ENCODE assay signal across 8 cellular contexts in genomic region chr12:50825372-50825838, GRCh38. TPM values are rescaled to one million over a fixed set of nuclear protein-coding genes. Genes with fewer than 3 reads are reported as not detected.
A peak's percentile ranks its signal among the peaks of the same experiment; 100 is the strongest.
DNase-seq lines count a peak whose midpoint lies in the region; ATAC-seq and TF ChIP-seq lines count a peak whose summit lies in the region.

No MANE protein-coding gene starts in this region.

- DNase-seq in activated CD4-positive, CD25-positive, alpha-beta regulatory T cell (lab: John Stamatoyannopoulos, UW) = no peak
- peak; percentile 52 for DNase-seq in NCI-H2029 (lab: John Stamatoyannopoulos, UW)
- no peak for DNase-seq in activated B cell treated with CpG ODN at 0.5 μM for 24 hours
- DNase-seq in psoas muscle = no peak
- no peak for DNase-seq in activated gamma-delta T cell (lab: John Stamatoyannopoulos, UW)

- peak; percentile 55 to 69 for ATAC-seq in activated CD4-positive, CD25-positive, alpha-beta regulatory T cell treated with anti-CD3 and anti-CD28 coated beads, Interleukin-2, amount 50 U/mL, for 24 hours
- peak; percentile 80 for ATAC-seq in activated B cell treated with CpG ODN at 0.5 μM for 24 hours (ENCODE audit: low read depth)
- peak; percentile 75 for ATAC-seq in gastroesophageal sphincter
- ATAC-seq in psoas muscle = peak; percentile 72 to 82 (median 78)
- ATAC-seq in HG02798 (IDR thresholded peaks at IDR 0.05; ENCODE audit: poor library complexity, unreplicated experiment) = no peak

- H3K4me1 Mint-ChIP-seq in activated B cell treated with CpG ODN at 0.5 μM for 24 hours = peaks cover 6% of the 10 kb centered on the region

- WGBS in gastroesophageal sphincter (ENCODE audit: low coverage in 1 of 2), 2 donors = 0% methylated on average over 2 of the region's 2 CpGs
- WGBS in psoas muscle, 3 donors = 0 to 2% (median 1%) methylated on average over 2 of the region's 2 CpGs

- TF ChIP-seq CTCF in activated B cell treated with CpG ODN at 0.5 μM for 24 hours (IDR thresholded peaks at IDR 0.05) = no peak
- TF ChIP-seq CTCF in gastroesophageal sphincter (IDR thresholded peaks at IDR 0.05) = peak; percentile 32 to 82 (median 68)
- peak; percentile 60 for TF ChIP-seq CTCF in psoas muscle (IDR thresholded peaks at IDR 0.05)

- intact Hi-C loops in activated B cell treated with CpG ODN at 0.5 μM for 24 hours (cut with micrococcal nuclease) = loop anchor here (1.0 to 10.0 kb wide), 8 partner anchors 61 to 709 kb away; partner anchors contain the start of genes ATF1, CSRNP2 and SLC11A2
- intact Hi-C loops in psoas muscle (cut with DNase I) = loop anchor here (5.0 kb wide), 4 partner anchors 97 to 517 kb away; a partner anchor contains a TSS

- peaks cover 0 to 6% of the 10 kb centered on the region in 2 donors for H3K36me3 ChIP-seq in gastroesophageal sphincter
- H3K36me3 ChIP-seq in psoas muscle (ENCODE audit: insufficient read depth in 1 of 2, low read depth in 1 of 2) = peaks cover 0 to 2% of the 10 kb centered on the region in 2 donors

- CTCF ChIA-PET in activated B cell treated with CpG ODN at 0.5 μM for 24 hours (lab: Charles Lee) = interaction anchor here (0.6 to 6.9 kb wide), 15 partner anchors 10 to 827 kb away, joined by 3 to 205 read pairs (median 4); partner anchors contain the start of genes ATF1 and SLC11A2

- no peaks in the 10 kb centered on the region for H3K9me3 ChIP-seq in gastroesophageal sphincter
- no peaks in the 10 kb centered on the region for H3K9me3 ChIP-seq in psoas muscle

- H3K27ac ChIP-seq in gastroesophageal sphincter (peak overlapping the region; percentile 43 to 63 (median 61)), psoas muscle (peak overlapping the region; percentile 75)

- H3K27me3 Mint-ChIP-seq in activated B cell treated with CpG ODN at 0.5 μM for 24 hours = no peaks in the 10 kb centered on the region

- no peaks in the 10 kb centered on the region for H3K36me3 Mint-ChIP-seq in activated B cell treated with CpG ODN at 0.5 μM for 24 hours (ENCODE audit: low read depth)

- no peaks in the 10 kb centered on the region for H3K9me3 Mint-ChIP-seq in activated B cell treated with CpG ODN at 0.5 μM for 24 hours

- H3K4me3 Mint-ChIP-seq in activated B cell treated with CpG ODN at 0.5 μM for 24 hours = no peak overlapping the region

- POLR2A ChIA-PET in activated B cell treated with CpG ODN at 0.5 μM for 24 hours (lab: Charles Lee) = interaction anchor here (0.6 to 1.8 kb wide), 9 partner anchors 61 to 857 kb away, joined by 3 to 16 read pairs (median 5); partner anchors contain the start of gene SLC11A2

- no peak overlapping the region for H3K27ac Mint-ChIP-seq in activated B cell treated with CpG ODN at 0.5 μM for 24 hours

- no peaks in the 10 kb centered on the region for H3K27me3 ChIP-seq in gastroesophageal sphincter
- H3K27me3 ChIP-seq in psoas muscle (ENCODE audit: insufficient read depth in 3 of 3, low read length in 2 of 3) = no peaks in the 10 kb centered on the region

- H3K4me1 ChIP-seq in gastroesophageal sphincter (peaks cover 0 to 17% (median 0%) of the 10 kb centered on the region in 3 donors), psoas muscle (peaks cover 13% of the 10 kb centered on the region)

- no peak for TF ChIP-seq POLR2A in gastroesophageal sphincter (IDR thresholded peaks at IDR 0.05)

- no peak for TF ChIP-seq EP300 in gastroesophageal sphincter (IDR thresholded peaks at IDR 0.05)

- no peak overlapping the region for H3K4me3 ChIP-seq in gastroesophageal sphincter
- H3K4me3 ChIP-seq in psoas muscle = no peak overlapping the region

RNA-seq across cellular contexts. Expression of gene TMPRSS12, which starts 17.3 kb away (rescaled TPM):
- total RNA-seq in activated B cell treated with CpG ODN at 0.5 μM for 24 hours (not detected in 2 replicates), gastroesophageal sphincter (not detected), psoas muscle (not detected)
- polyA plus RNA-seq in psoas muscle = not detected
